Comparison of ENCODE assay signal across 38 cellular contexts in the genomic region with DNA sequence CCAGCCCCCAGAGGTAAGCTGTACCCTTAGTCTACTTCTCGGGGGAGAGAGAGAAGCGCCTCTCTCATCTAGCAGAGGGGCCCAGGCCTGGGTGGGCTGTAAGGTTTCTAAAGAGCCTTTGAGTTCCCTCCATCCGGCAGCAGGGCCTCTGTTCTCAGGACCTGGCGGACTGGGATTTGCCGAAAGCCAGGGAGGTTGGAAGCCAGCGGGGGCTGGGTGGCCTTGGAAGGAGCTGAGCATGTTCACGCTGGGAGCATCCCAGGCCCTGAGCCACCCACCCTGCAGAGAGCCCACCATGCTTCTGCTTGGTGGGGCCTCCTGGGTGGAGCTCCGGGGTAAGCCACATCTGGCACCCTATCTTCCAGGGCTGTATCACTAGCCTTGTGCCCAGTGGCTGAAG. TPM values are rescaled to one million over a fixed set of nuclear protein-coding genes. Genes with fewer than 3 reads are reported as not detected.
"Had no signal": no experiment of that assay in that cellular context is flagged by ENCODE, and none has a peak within 500 bp of the region (broad histone marks: within the 10 kb centered on the region; RNA-seq: fewer than 3 reads in every experiment).

No MANE protein-coding gene starts in this region.

- H3K27ac Mint-ChIP-seq: activated B cell treated with CpG ODN at 0.5 μM for 24 hours; activated CD4-positive, alpha-beta memory T cell treated with anti-CD3 and anti-CD28 coated beads for 36 hours; activated CD4-positive, alpha-beta T cell treated with anti-CD3 and anti-CD28 coated beads, Interleukin-2, amount 10 ng/mL, durations not matched to agents 24 days and 14 days; activated CD8-positive, alpha-beta T cell treated with anti-CD3 and anti-CD28 coated beads for 36 hours; activated naive CD4-positive, alpha-beta T cell treated with anti-CD3 and anti-CD28 coated beads for 36 hours; activated naive CD4-positive, alpha-beta T cell treated with anti-CD3 and anti-CD28 coated beads, Interleukin-2, amount 50 U/mL, for 72 hours; activated naive CD8-positive, alpha-beta T cell treated with anti-CD3 and anti-CD28 coated beads for 36 hours; activated T-cell treated with anti-CD3 and anti-CD28 coated beads, Interleukin-2, amount 50 U/mL, for 72 hours; activated T-helper 1 cell treated with anti-CD3 and anti-CD28 coated beads, Interleukin-12 subunit alpha, Interleukin-12 subunit beta, Interleukin-2, Interleukin-4 antibody, amounts not matched to agents 30 ng/mL and 10 ng/mL and 1 ng/mL, durations not matched to agents 14 hours and 24 hours and 36 hours; activated T-helper 17 cell treated with anti-CD3 and anti-CD28 coated beads, Interleukin-2, amount 50 U/mL, for 72 hours; T-helper 1 cell treated with Interleukin-12 subunit alpha and Interleukin-12 subunit beta and Interleukin-4 antibody, amounts not matched to agents 30 μg/mL and 1 μg/mL, for 36 hours; T-helper 2 cell treated with Interferon-gamma antibody and Interleukin-4, amounts not matched to agents 5 μg/mL and 100 μg/mL, for 36 hours had no signal

- ATAC-seq: activated CD8-positive, alpha-beta T cell treated with anti-CD3 and anti-CD28 coated beads for 36 hours; activated naive CD4-positive, alpha-beta T cell treated with anti-CD3 and anti-CD28 coated beads, Interleukin-2, amount 50 U/mL, for 72 hours; activated T-cell treated with anti-CD3 and anti-CD28 coated beads, Interleukin-2, amount 50 U/mL, for 4 hours; activated T-cell treated with anti-CD3 and anti-CD28 coated beads, Interleukin-2, amount 50 U/mL, for 72 hours; activated T-helper 17 cell treated with anti-CD3 and anti-CD28 coated beads, Interleukin-2, amount 50 U/mL, for 72 hours; body of pancreas had no signal

- H3K4me1 ChIP-seq: adrenal gland, breast epithelium had no signal

- H3K4me1 Mint-ChIP-seq: activated B cell treated with CpG ODN at 0.5 μM for 24 hours; activated CD4-positive, alpha-beta T cell treated with anti-CD3 and anti-CD28 coated beads, Interleukin-2, amount 10 ng/mL, durations not matched to agents 24 days and 14 days; activated naive CD8-positive, alpha-beta T cell treated with anti-CD3 and anti-CD28 coated beads for 36 hours had no signal

- H3K36me3 ChIP-seq: adrenal gland, brain microvascular endothelial cell, breast epithelium had no signal

- H3K9me3 Mint-ChIP-seq: activated B cell treated with CpG ODN at 0.5 μM for 24 hours; activated CD4-positive, alpha-beta memory T cell treated with anti-CD3 and anti-CD28 coated beads for 36 hours; activated CD4-positive, alpha-beta T cell treated with anti-CD3 and anti-CD28 coated beads, Interleukin-2, amount 10 ng/mL, durations not matched to agents 24 days and 14 days; activated CD8-positive, alpha-beta T cell treated with anti-CD3 and anti-CD28 coated beads for 36 hours; activated naive CD4-positive, alpha-beta T cell treated with anti-CD3 and anti-CD28 coated beads for 36 hours; activated naive CD4-positive, alpha-beta T cell treated with anti-CD3 and anti-CD28 coated beads, Interleukin-2, amount 50 U/mL, for 72 hours; activated naive CD8-positive, alpha-beta T cell treated with anti-CD3 and anti-CD28 coated beads for 36 hours; activated T-cell treated with anti-CD3 and anti-CD28 coated beads, Interleukin-2, amount 50 U/mL, for 4 hours; activated T-cell treated with anti-CD3 and anti-CD28 coated beads, Interleukin-2, amount 50 U/mL, for 72 hours; activated T-helper 1 cell treated with anti-CD3 and anti-CD28 coated beads, Interleukin-12 subunit alpha, Interleukin-12 subunit beta, Interleukin-2, Interleukin-4 antibody, amounts not matched to agents 30 ng/mL and 10 ng/mL and 1 ng/mL, durations not matched to agents 14 hours and 24 hours and 36 hours; activated T-helper 17 cell treated with anti-CD3 and anti-CD28 coated beads, Interleukin-2, amount 50 U/mL, for 72 hours; T-helper 1 cell treated with Interleukin-12 subunit alpha and Interleukin-12 subunit beta and Interleukin-4 antibody, amounts not matched to agents 30 μg/mL and 1 μg/mL, for 36 hours; T-helper 2 cell treated with Interferon-gamma antibody and Interleukin-4, amounts not matched to agents 5 μg/mL and 100 μg/mL, for 36 hours had no signal

- DNase-seq: activated B cell treated with CpG ODN at 0.5 μM for 24 hours; activated CD4-positive, alpha-beta memory T cell treated with anti-CD3 and anti-CD28 coated beads for 36 hours; activated CD4-positive, alpha-beta T cell treated with anti-CD3 and anti-CD28 coated beads for 4 hours; activated CD4-positive, alpha-beta T cell treated with anti-CD3 and anti-CD28 coated beads, Interleukin-2, amount 10 ng/mL, durations not matched to agents 24 days and 14 days; activated CD4-positive, alpha-beta T cell treated with anti-CD3 and anti-CD28 coated beads, Interleukin-2, amount 50 U/mL, for 1 hour; activated CD4-positive, alpha-beta T cell treated with anti-CD3 and anti-CD28 coated beads, Interleukin-2, amount 50 U/mL, for 4 hours; activated CD4-positive, CD25-positive, alpha-beta regulatory T cell treated with anti-CD3 and anti-CD28 coated beads, Interleukin-2, amount 50 U/mL, for 72 hours; activated CD8-positive, alpha-beta memory T cell treated with anti-CD3 and anti-CD28 coated beads, Interleukin-2, amount 50 U/mL, for 4 hours; activated CD8-positive, alpha-beta T cell treated with anti-CD3 and anti-CD28 coated beads for 36 hours; activated effector memory CD4-positive, alpha-beta T cell treated with anti-CD3 and anti-CD28 coated beads, Interleukin-2, amount 50 U/mL, for 16 hours; activated gamma-delta T cell treated with Interleukin-2 at 50 U/mL for 16 hours; activated naive CD4-positive, alpha-beta T cell; activated naive CD4-positive, alpha-beta T cell treated with anti-CD3 and anti-CD28 coated beads for 36 hours; activated naive CD4-positive, alpha-beta T cell treated with anti-CD3 and anti-CD28 coated beads, Interleukin-2, amount 50 U/mL, for 16 hours; activated naive CD8-positive, alpha-beta T cell treated with anti-CD3 and anti-CD28 coated beads for 36 hours; activated T-cell treated with anti-CD3 and anti-CD28 coated beads for 4 hours; activated T-cell treated with anti-CD3 and anti-CD28 coated beads, Interleukin-2, amount 50 U/mL, for 1 hour; activated T-cell treated with anti-CD3 and anti-CD28 coated beads, Interleukin-2, amount 50 U/mL, for 4 hours; activated T-cell treated with anti-CD3 and anti-CD28 coated beads, Interleukin-2, amount 50 U/mL, for 72 hours; adrenal gland; amniotic stem cell; aorta; body of pancreas; brain microvascular endothelial cell; central memory CD4-positive, alpha-beta T cell; cerebellar nuclear complex; T-helper 1 cell; T-helper 2 cell; T-helper 9 cell had no signal

- H3K36me3 Mint-ChIP-seq: activated CD4-positive, alpha-beta memory T cell treated with anti-CD3 and anti-CD28 coated beads for 36 hours; activated naive CD4-positive, alpha-beta T cell treated with anti-CD3 and anti-CD28 coated beads, Interleukin-2, amount 50 U/mL, for 72 hours; activated naive CD8-positive, alpha-beta T cell treated with anti-CD3 and anti-CD28 coated beads for 36 hours had no signal

- H3K9me3 ChIP-seq: adrenal gland, body of pancreas, breast epithelium had no signal

- H3K27ac ChIP-seq: adrenal gland, body of pancreas, brain microvascular endothelial cell, breast epithelium, VCaP had no signal

- H3K27me3 ChIP-seq: adrenal gland, body of pancreas, breast epithelium had no signal

- H3K4me3 Mint-ChIP-seq: activated B cell treated with CpG ODN at 0.5 μM for 24 hours; activated CD4-positive, alpha-beta memory T cell treated with anti-CD3 and anti-CD28 coated beads for 36 hours; activated CD4-positive, alpha-beta T cell treated with anti-CD3 and anti-CD28 coated beads, Interleukin-2, amount 10 ng/mL, durations not matched to agents 24 days and 14 days; activated CD8-positive, alpha-beta T cell treated with anti-CD3 and anti-CD28 coated beads for 36 hours; activated naive CD4-positive, alpha-beta T cell treated with anti-CD3 and anti-CD28 coated beads for 36 hours; activated naive CD8-positive, alpha-beta T cell treated with anti-CD3 and anti-CD28 coated beads for 36 hours; activated T-cell treated with anti-CD3 and anti-CD28 coated beads, Interleukin-2, amount 50 U/mL, for 4 hours; activated T-cell treated with anti-CD3 and anti-CD28 coated beads, Interleukin-2, amount 50 U/mL, for 72 hours; activated T-helper 1 cell treated with anti-CD3 and anti-CD28 coated beads, Interleukin-12 subunit alpha, Interleukin-12 subunit beta, Interleukin-2, Interleukin-4 antibody, amounts not matched to agents 30 ng/mL and 10 ng/mL and 1 ng/mL, durations not matched to agents 14 hours and 24 hours and 36 hours; activated T-helper 17 cell treated with anti-CD3 and anti-CD28 coated beads, Interleukin-2, amount 50 U/mL, for 72 hours; T-helper 1 cell treated with Interleukin-12 subunit alpha and Interleukin-12 subunit beta and Interleukin-4 antibody, amounts not matched to agents 30 μg/mL and 1 μg/mL, for 36 hours; T-helper 2 cell treated with Interferon-gamma antibody and Interleukin-4, amounts not matched to agents 5 μg/mL and 100 μg/mL, for 36 hours had no signal

- H3K4me3 ChIP-seq: adrenal gland, body of pancreas, breast epithelium had no signal

RNA-seq across cellular contexts. Expression of a gene that starts 7.8 kb away (rescaled TPM):
- total RNA-seq: activated B cell treated with CpG ODN at 0.5 μM for 24 hours; activated CD4-positive, alpha-beta memory T cell treated with anti-CD3 and anti-CD28 coated beads for 36 hours; activated CD4-positive, alpha-beta T cell treated with anti-CD3 and anti-CD28 coated beads, Interleukin-2, amount 10 ng/mL, durations not matched to agents 24 days and 14 days; activated CD8-positive, alpha-beta memory T cell treated with anti-CD3 and anti-CD28 coated beads for 36 hours; activated CD8-positive, alpha-beta T cell treated with anti-CD3 and anti-CD28 coated beads for 36 hours; activated naive CD4-positive, alpha-beta T cell treated with anti-CD3 and anti-CD28 coated beads for 36 hours; activated naive CD4-positive, alpha-beta T cell treated with anti-CD3 and anti-CD28 coated beads, Interleukin-2, amount 50 U/mL, for 72 hours; activated naive CD8-positive, alpha-beta T cell treated with anti-CD3 and anti-CD28 coated beads for 36 hours; activated T-cell treated with anti-CD3 and anti-CD28 coated beads, Interleukin-2, amount 50 U/mL, for 4 hours; activated T-cell treated with anti-CD3 and anti-CD28 coated beads, Interleukin-2, amount 50 U/mL, for 72 hours; activated T-helper 1 cell treated with anti-CD3 and anti-CD28 coated beads, Interleukin-12 subunit alpha, Interleukin-12 subunit beta, Interleukin-2, Interleukin-4 antibody, amounts not matched to agents 30 ng/mL and 10 ng/mL and 1 ng/mL, durations not matched to agents 14 hours and 24 hours and 36 hours; activated T-helper 17 cell treated with anti-CD3 and anti-CD28 coated beads, Interleukin-2, amount 50 U/mL, for 72 hours; cardiac septum had no signal

RNA-seq across cellular contexts. Expression of a gene that starts 23.8 kb away (rescaled TPM):
- total RNA-seq: activated B cell treated with CpG ODN at 0.5 μM for 24 hours; activated T-helper 17 cell treated with anti-CD3 and anti-CD28 coated beads, Interleukin-2, amount 50 U/mL, for 72 hours had no signal
